In genomic region chr17:63741251-63742049, GRCh38 we compare ENCODE assay signal across 7 cellular contexts. TPM values are rescaled to one million over a fixed set of nuclear protein-coding genes. Genes with fewer than 3 reads are reported as not detected.
DNase-seq lines count a peak whose midpoint lies in the region; ATAC-seq, FAIRE-seq and TF ChIP-seq lines count a peak whose summit lies in the region.

Gene STRADA (minus strand): TSS chr17:63741799. CDS start chr17:63728369, 13,430 bp downstream.

- TF ChIP-seq CTCF in astrocyte (IDR thresholded peaks at IDR 0.05; ENCODE audit: insufficient read depth, low read depth, low read length): no peak

- peak within 1 kb of the TSS; percentile 99 for H3K27ac Mint-ChIP-seq in T-helper 2 cell treated with Interferon-gamma antibody and Interleukin-4, amounts not matched to agents 5 μg/mL and 100 μg/mL, for 36 hours
- H3K27ac Mint-ChIP-seq in astrocyte (ENCODE audit: unreplicated experiment): peak within 1 kb of the TSS; percentile 91

- H3K4me1 ChIP-seq in astrocyte (ENCODE audit: insufficient read depth, low read length): peaks cover 12% of the 10 kb centered on the region

- no peaks in the 10 kb centered on the region for H3K27me3 Mint-ChIP-seq in T-helper 2 cell treated with Interferon-gamma antibody and Interleukin-4, amounts not matched to agents 5 μg/mL and 100 μg/mL, for 36 hours (ENCODE audit: low read depth)
- H3K27me3 Mint-ChIP-seq in astrocyte (ENCODE audit: low read depth, unreplicated experiment): no peaks in the 10 kb centered on the region

- DNase-seq in NCI-H1930 (lab: John Stamatoyannopoulos, UW): peak; percentile 99
- peak; percentile 99 for DNase-seq in T-helper 2 cell treated with Interferon-gamma antibody and Interleukin-4, amounts not matched to agents 5 μg/mL and 100 μg/mL, for 36 hours (ENCODE audit: low spot score)
- peak; percentile 89 for DNase-seq in astrocyte (ENCODE audit: low read depth)
- DNase-seq in hepatic stellate cell (ENCODE audit: low spot score): peak; percentile 96
- peak; percentile 94 for DNase-seq in renal cortical epithelial cell (ENCODE audit: low read depth)

- peaks cover 21% of the 10 kb centered on the region for H3K79me2 ChIP-seq in astrocyte (ENCODE audit: insufficient read depth, low read length)

- H2AFZ ChIP-seq in astrocyte (ENCODE audit: low read depth, low read length): peak within 1 kb of the TSS; percentile 82

- H3K9me3 ChIP-seq in astrocyte (ENCODE audit: insufficient read depth, low read depth, low read length): no peaks in the 10 kb centered on the region

- peak within 1 kb of the TSS; percentile 96 for H3K4me2 ChIP-seq in astrocyte (ENCODE audit: low read length)

- peak within 1 kb of the TSS; percentile 81 for H3K4me3 ChIP-seq in astrocyte (ENCODE audit: insufficient read depth, low read depth, low read length)

- ATAC-seq in GM18502 (IDR thresholded peaks at IDR 0.05; ENCODE audit: poor library complexity, unreplicated experiment) (peak; percentile 86), HG02970 (IDR thresholded peaks at IDR 0.05; ENCODE audit: low FRiP score, unreplicated experiment) (peak; percentile 93)

- H3K36me3 ChIP-seq in astrocyte (ENCODE audit: insufficient read depth, low read length): peaks cover 11% of the 10 kb centered on the region

- H3K4me1 Mint-ChIP-seq in T-helper 2 cell treated with Interferon-gamma antibody and Interleukin-4, amounts not matched to agents 5 μg/mL and 100 μg/mL, for 36 hours (ENCODE audit: low read depth): peaks cover 24% of the 10 kb centered on the region
- H3K4me1 Mint-ChIP-seq in astrocyte (ENCODE audit: low read depth, unreplicated experiment): peaks cover 6% of the 10 kb centered on the region

- H4K20me1 ChIP-seq in astrocyte (ENCODE audit: insufficient read depth, low read length): no peaks in the 10 kb centered on the region

- peak within 1 kb of the TSS; percentile 75 for H3K27ac ChIP-seq in astrocyte (ENCODE audit: low read depth, low read length)

- peaks cover 19% of the 10 kb centered on the region for H3K36me3 Mint-ChIP-seq in T-helper 2 cell treated with Interferon-gamma antibody and Interleukin-4, amounts not matched to agents 5 μg/mL and 100 μg/mL, for 36 hours (ENCODE audit: low read depth)
- no peaks in the 10 kb centered on the region for H3K36me3 Mint-ChIP-seq in astrocyte (ENCODE audit: low read depth, unreplicated experiment)

- no peaks in the 10 kb centered on the region for H3K9me3 Mint-ChIP-seq in T-helper 2 cell treated with Interferon-gamma antibody and Interleukin-4, amounts not matched to agents 5 μg/mL and 100 μg/mL, for 36 hours
- H3K9me3 Mint-ChIP-seq in astrocyte (ENCODE audit: unreplicated experiment): no peaks in the 10 kb centered on the region

- peak within 1 kb of the TSS; percentile 98 for H3K4me3 Mint-ChIP-seq in T-helper 2 cell treated with Interferon-gamma antibody and Interleukin-4, amounts not matched to agents 5 μg/mL and 100 μg/mL, for 36 hours
- peak within 1 kb of the TSS; percentile 99 for H3K4me3 Mint-ChIP-seq in astrocyte (ENCODE audit: unreplicated experiment)

- peak within 1 kb of the TSS; percentile 92 for H3K9ac ChIP-seq in astrocyte (ENCODE audit: low read length)

- no peaks in the 10 kb centered on the region for H3K27me3 ChIP-seq in astrocyte (ENCODE audit: insufficient read depth, low read length)

- no peak for FAIRE-seq in astrocyte (lab: Jason Lieb, UNC)

RNA-seq across cellular contexts. Expression of gene STRADA, which starts in this region (rescaled TPM):
- total RNA-seq in astrocyte (28.6 and 35.7 TPM in 2 replicates), renal cortical epithelial cell (10.6 and 25.9 TPM in 2 replicates)

Comparison
In these comparisons a context has a peak if more than half of its experiments do, and no peak if none do; other contexts are left out.
1. Peak in every context shown above with its lines: DNase-seq, ATAC-seq, H3K4me3 ChIP-seq and H3K27ac ChIP-seq.